ENCODE assay signal across 13 cellular contexts in the genomic region with DNA sequence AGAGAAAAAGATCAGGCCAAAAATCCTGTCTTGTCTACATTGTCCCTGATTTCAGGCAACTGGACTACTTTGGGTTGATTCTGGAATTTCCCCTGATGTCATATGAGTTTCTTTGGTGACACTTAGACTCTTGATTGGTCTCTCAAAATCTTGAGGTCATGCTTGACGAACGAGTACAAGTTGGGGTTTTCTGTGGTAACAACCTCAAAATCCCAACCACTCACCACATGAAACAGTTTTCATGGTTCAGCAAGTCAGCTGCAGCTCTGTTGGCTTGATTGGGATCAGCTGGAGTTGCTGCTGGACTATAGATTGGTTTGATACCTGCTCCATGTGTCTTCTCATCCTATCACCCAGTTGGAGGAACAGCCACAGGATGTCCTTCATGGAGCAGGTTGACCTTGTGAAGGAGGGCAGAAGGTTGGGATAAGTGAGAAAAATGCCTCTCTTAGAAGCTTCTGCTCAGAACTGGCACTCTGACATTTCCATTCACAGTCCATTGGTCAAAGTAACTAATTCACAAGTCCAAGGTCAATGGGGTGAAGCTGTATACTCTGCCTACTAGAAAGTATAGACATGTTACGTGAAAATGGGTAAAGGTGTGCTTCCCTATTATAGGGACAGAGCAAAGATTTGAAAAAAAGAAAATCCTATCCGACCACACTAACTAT.
DNase-seq lines count a peak whose midpoint lies in the region; ATAC-seq and TF ChIP-seq lines count a peak whose summit lies in the region.
"Had no signal": no experiment of that assay in that cellular context is flagged by ENCODE, and none has a peak within 500 bp of the region (broad histone marks: within the 10 kb centered on the region; RNA-seq: fewer than 3 reads in every experiment).

No MANE protein-coding gene starts in this region.

- POLR2A ChIA-PET in activated CD4-positive, alpha-beta memory T cell treated with anti-CD3 and anti-CD28 coated beads for 36 hours (lab: Charles Lee), result no interaction called here
- POLR2A ChIA-PET in MCF 10A (lab: Yijun Ruan, JAX), result no interaction called here

- CTCF ChIA-PET in activated CD4-positive, alpha-beta memory T cell treated with anti-CD3 and anti-CD28 coated beads for 36 hours (lab: Charles Lee), result no interaction called here
- CTCF ChIA-PET in MCF 10A (lab: Yijun Ruan, JAX), result interaction anchor here (0.7 kb wide), 1 partner anchor 60 kb away, joined by 3 read pairs; no protein-coding TSS in a partner anchor

- H4K20me1 ChIP-seq in GM23248 (ENCODE audit: insufficient read depth), result no peaks in the 10 kb centered on the region

- H3K4me2 ChIP-seq in GM23248 (ENCODE audit: unreplicated experiment), result no peak overlapping the region

- no peaks in the 10 kb centered on the region for H3K36me3 Mint-ChIP-seq in activated CD4-positive, alpha-beta memory T cell treated with anti-CD3 and anti-CD28 coated beads for 36 hours
- no peaks in the 10 kb centered on the region for H3K36me3 Mint-ChIP-seq in MCF 10A (ENCODE audit: insufficient read depth, unreplicated experiment)

- no peak for TF ChIP-seq CTCF in MCF 10A (IDR thresholded peaks at IDR 0.05; ENCODE audit: unreplicated experiment)

- peaks cover 8% of the 10 kb centered on the region; the same call in 1 of the 2 replicates for H3K27me3 ChIP-seq in GM23248 (replicated peaks; ENCODE audit: insufficient read depth)

- 27 to 33% methylated on average over 4 of the region's 4 CpGs for WGBS in GM23248 (ENCODE audit: low coverage in 1 of 2, low lambda C conversion rate in 2 of 2, missing lambda C conversion rate in 2 of 2), 2 experiments

- no peaks in the 10 kb centered on the region for H3F3A ChIP-seq in GM23248 (ENCODE audit: insufficient read depth)

- no peaks in the 10 kb centered on the region for H3K9me2 ChIP-seq in GM23248 (ENCODE audit: insufficient read depth)

- in situ Hi-C loops in GM23248 (cut with MboI), result no loop called here

- ATAC-seq in GM18868 (IDR thresholded peaks at IDR 0.05; ENCODE audit: unreplicated experiment) (peak; percentile 91), GM21529 (IDR thresholded peaks at IDR 0.05; ENCODE audit: unreplicated experiment) (peak; percentile 86), HG03095 (IDR thresholded peaks at IDR 0.05; ENCODE audit: unreplicated experiment) (peak; percentile 81)
- ATAC-seq: HepG2, Panc1 had no signal

- no peak overlapping the region for H3K27ac Mint-ChIP-seq in activated CD4-positive, alpha-beta memory T cell treated with anti-CD3 and anti-CD28 coated beads for 36 hours
- H3K27ac Mint-ChIP-seq in MCF 10A (ENCODE audit: low read depth, unreplicated experiment), result no peak overlapping the region
- H3K27ac Mint-ChIP-seq: nephron had no signal

- BruUV-seq in MCF 10A (replicated peaks; lab: Mats Ljungman, UMichigan), result no TSS peak

- no peak overlapping the region for H2AFZ ChIP-seq in GM23248

- H3K4me3 ChIP-seq in GM23248, result no peak overlapping the region
- H3K4me3 ChIP-seq: skin epidermis had no signal

- intact Hi-C loops in activated CD4-positive, alpha-beta memory T cell treated with anti-CD3 and anti-CD28 coated beads for 36 hours (cut with micrococcal nuclease), result no loop called here
- intact Hi-C loops in MCF 10A (cut with micrococcal nuclease), result loop anchor here (2.0 kb wide), 1 partner anchor 75 kb away; no protein-coding TSS in a partner anchor

- no peaks in the 10 kb centered on the region for H3K9me3 ChIP-seq in GM23248 (ENCODE audit: low read depth)

- DNase-seq in kidney tubule cell (ENCODE audit: low spot score), result peak; percentile 46
- DNase-seq in activated CD4-positive, alpha-beta memory T cell treated with anti-CD3 and anti-CD28 coated beads for 36 hours, result no peak
- DNase-seq in activated CD4-positive, CD25-positive, alpha-beta regulatory T cell treated with anti-CD3 and anti-CD28 coated beads, Interleukin-2, amount 50 U/mL, for 72 hours, result no peak
- DNase-seq in MCF 10A (ENCODE audit: unreplicated experiment), result no peak
- DNase-seq in GM23248, result no peak
- DNase-seq: NCI-H2081 treated with DMSO at 0.1 percent for 48 hours had no signal

- H3K4me1 ChIP-seq in GM23248 (ENCODE audit: insufficient read depth), result no peaks in the 10 kb centered on the region

- no peaks in the 10 kb centered on the region for H3K36me3 ChIP-seq in GM23248 (ENCODE audit: low read depth)

- no peaks in the 10 kb centered on the region for H3K79me2 ChIP-seq in GM23248 (ENCODE audit: insufficient read depth)

- H3K4me1 Mint-ChIP-seq in activated CD4-positive, alpha-beta memory T cell treated with anti-CD3 and anti-CD28 coated beads for 36 hours (ENCODE audit: low read depth), result no peaks in the 10 kb centered on the region
- no peaks in the 10 kb centered on the region for H3K4me1 Mint-ChIP-seq in MCF 10A (ENCODE audit: insufficient read depth, unreplicated experiment)

- no peak overlapping the region for H3K4me3 Mint-ChIP-seq in activated CD4-positive, alpha-beta memory T cell treated with anti-CD3 and anti-CD28 coated beads for 36 hours
- H3K4me3 Mint-ChIP-seq in MCF 10A (ENCODE audit: unreplicated experiment), result no peak overlapping the region
- H3K4me3 Mint-ChIP-seq: nephron had no signal

- H3K27ac ChIP-seq in GM23248, result no peak overlapping the region
- H3K27ac ChIP-seq: skin epidermis had no signal

- no peak overlapping the region for H3K9ac ChIP-seq in GM23248

- H3K27me3 Mint-ChIP-seq in activated CD4-positive, alpha-beta memory T cell treated with anti-CD3 and anti-CD28 coated beads for 36 hours, result no peaks in the 10 kb centered on the region
- no peaks in the 10 kb centered on the region for H3K27me3 Mint-ChIP-seq in MCF 10A (ENCODE audit: insufficient read depth, unreplicated experiment)

- no peaks in the 10 kb centered on the region for H3K9me3 Mint-ChIP-seq in activated CD4-positive, alpha-beta memory T cell treated with anti-CD3 and anti-CD28 coated beads for 36 hours
- peaks cover 5% of the 10 kb centered on the region for H3K9me3 Mint-ChIP-seq in MCF 10A (ENCODE audit: unreplicated experiment)
- H3K9me3 Mint-ChIP-seq: nephron had no signal
